Comparison of ENCODE assay signal across 19 cellular contexts in genomic region chr6:3630258-3630828, GRCh38.
"Had no signal": no experiment of that assay in that cellular context is flagged by ENCODE, and none has a peak within 500 bp of the region (broad histone marks: within the 10 kb centered on the region; RNA-seq: fewer than 3 reads in every experiment).

No MANE protein-coding gene starts in this region.

- H3K27me3 ChIP-seq: cardiac muscle cell, pancreas, right lobe of liver, testis, upper lobe of left lung had no signal

- H3K4me2 ChIP-seq: smooth muscle cell had no signal

- DNase-seq: activated CD4-positive, alpha-beta T cell treated with anti-CD3 and anti-CD28 coated beads for 1 hour; activated naive CD4-positive, alpha-beta T cell; activated naive CD8-positive, alpha-beta T cell treated with anti-CD3 and anti-CD28 coated beads for 36 hours; amniotic stem cell; dorsolateral prefrontal cortex; foreskin melanocyte; kidney glomerular epithelial cell; left ventricle myocardium superior; pancreas; right lobe of liver; stimulated activated CD4-positive, alpha-beta T cell treated with anti-CD3 and anti-CD28 coated beads, Interleukin-4, amount 100 ng/mL, for 1 hour; stomach; testis; upper lobe of left lung; WERI-Rb-1 had no signal

- H3K36me3 ChIP-seq: cardiac muscle cell, pancreas, right lobe of liver, stomach, upper lobe of left lung, WERI-Rb-1 had no signal

- H3K36me3 Mint-ChIP-seq: activated naive CD8-positive, alpha-beta T cell treated with anti-CD3 and anti-CD28 coated beads for 36 hours; memory B cell had no signal

- H3K4me1 ChIP-seq: pancreas, stomach, testis had no signal

- H3K27ac Mint-ChIP-seq: activated naive CD8-positive, alpha-beta T cell treated with anti-CD3 and anti-CD28 coated beads for 36 hours; memory B cell; T-helper 1 cell treated with Interleukin-12 subunit alpha and Interleukin-12 subunit beta and Interleukin-4 antibody, amounts not matched to agents 30 μg/mL and 1 μg/mL, for 36 hours had no signal

- H3K4me3 Mint-ChIP-seq: activated naive CD8-positive, alpha-beta T cell treated with anti-CD3 and anti-CD28 coated beads for 36 hours; memory B cell; T-helper 1 cell treated with Interleukin-12 subunit alpha and Interleukin-12 subunit beta and Interleukin-4 antibody, amounts not matched to agents 30 μg/mL and 1 μg/mL, for 36 hours had no signal

- H3K27ac ChIP-seq: cardiac muscle cell, pancreas, right lobe of liver, stomach, testis, upper lobe of left lung, WERI-Rb-1 had no signal

- FAIRE-seq: pancreas had no signal

- ATAC-seq: left ventricle myocardium superior, pancreas, right lobe of liver had no signal

- H3K4me3 ChIP-seq: cardiac muscle cell, dorsolateral prefrontal cortex, pancreas, right lobe of liver, smooth muscle cell, stomach, testis, upper lobe of left lung had no signal

- H3K9me3 Mint-ChIP-seq: activated naive CD8-positive, alpha-beta T cell treated with anti-CD3 and anti-CD28 coated beads for 36 hours; memory B cell; T-helper 1 cell treated with Interleukin-12 subunit alpha and Interleukin-12 subunit beta and Interleukin-4 antibody, amounts not matched to agents 30 μg/mL and 1 μg/mL, for 36 hours had no signal

- H3K4me1 Mint-ChIP-seq: memory B cell had no signal
